Comparison of ENCODE assay signal across 8 cellular contexts in the genomic region with DNA sequence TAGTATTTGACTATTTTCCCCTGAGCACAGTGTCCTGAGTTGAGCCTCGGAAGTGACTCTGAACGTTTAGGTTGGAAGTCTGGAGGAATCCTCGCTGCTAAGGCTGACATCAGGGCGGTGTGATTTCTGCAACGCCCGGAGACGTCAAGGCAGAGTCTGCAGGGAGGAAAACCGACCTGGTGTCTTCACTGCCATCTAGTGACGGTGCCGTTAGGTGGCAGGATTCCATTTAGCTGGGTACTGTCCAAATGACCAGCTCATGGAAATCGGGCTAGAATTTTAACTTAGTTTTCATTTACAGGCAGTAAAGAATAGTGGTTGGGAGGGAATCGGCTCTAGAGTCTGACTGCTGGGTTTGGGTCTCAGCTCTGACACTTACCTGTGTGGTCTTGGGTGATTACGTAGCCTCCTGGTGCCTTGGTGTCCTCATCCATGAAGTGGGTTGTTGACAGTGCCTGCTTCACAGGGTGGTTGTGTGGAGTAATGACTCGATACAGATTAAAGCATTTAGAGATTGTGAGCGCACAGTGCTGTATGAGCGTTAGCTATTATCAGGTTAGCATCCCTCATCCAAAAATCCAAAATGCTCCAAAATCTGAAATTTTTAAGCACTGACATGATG.
DNase-seq lines count a peak whose midpoint lies in the region; ATAC-seq lines count a peak whose summit lies in the region.

No MANE protein-coding gene starts in this region.

- H3K4me1 ChIP-seq in HAP-1: no peaks in the 10 kb centered on the region
- H3K4me1 ChIP-seq in effector memory CD4-positive, alpha-beta T cell (ENCODE audit: control insufficient read depth, insufficient read depth, low read length, poor library complexity, severe bottlenecking): no peaks in the 10 kb centered on the region

- H3K4me3 ChIP-seq in HAP-1: no peak overlapping the region
- no peak overlapping the region for H3K4me3 ChIP-seq in effector memory CD4-positive, alpha-beta T cell (ENCODE audit: insufficient read depth, low read depth, low read length, poor library complexity, severe bottlenecking)

- no peaks in the 10 kb centered on the region for H3K27me3 ChIP-seq in HAP-1 (ENCODE audit: low read depth)
- no peaks in the 10 kb centered on the region for H3K27me3 ChIP-seq in effector memory CD4-positive, alpha-beta T cell (replicated peaks; ENCODE audit: control insufficient read depth, insufficient read depth, low read length, poor library complexity, severe bottlenecking)

- no peaks in the 10 kb centered on the region for H3K36me3 ChIP-seq in HAP-1 (replicated peaks)
- no peaks in the 10 kb centered on the region for H3K36me3 ChIP-seq in effector memory CD4-positive, alpha-beta T cell (ENCODE audit: control insufficient read depth, insufficient read depth, low read length)

- in situ Hi-C loops in HAP-1 (cut with MboI; ENCODE audit: low sequenced_read_pairs): no loop called here

- H3K9me3 ChIP-seq in HAP-1: no peaks in the 10 kb centered on the region
- H3K9me3 ChIP-seq in effector memory CD4-positive, alpha-beta T cell (ENCODE audit: control insufficient read depth, low read length): no peaks in the 10 kb centered on the region

- peak; percentile 73 for DNase-seq in DMS114 treated with DMSO at 0.1 percent for 48 hours (lab: John Stamatoyannopoulos, UW; ENCODE audit: unreplicated experiment)
- DNase-seq in HAP-1 (ENCODE audit: low spot score in 2 of 2): peak; percentile 63 to 76
- peak; percentile 78 for DNase-seq in RPMI8226
- DNase-seq in ecto neural progenitor cell (ENCODE audit: low spot score): peak; percentile 61
- peak; percentile 9 for DNase-seq in middle frontal gyrus (ENCODE audit: extremely low spot score, low spot score)
- no peak for DNase-seq in effector memory CD4-positive, alpha-beta T cell
- no peak for DNase-seq in NCI-H446 treated with DMSO at 0.1 percent for 48 hours (lab: John Stamatoyannopoulos, UW)

- ATAC-seq in HG03520 (IDR thresholded peaks at IDR 0.05; ENCODE audit: unreplicated experiment): no peak

- no peak overlapping the region for H3K27ac ChIP-seq in effector memory CD4-positive, alpha-beta T cell (ENCODE audit: insufficient read depth, low read length, poor library complexity, severe bottlenecking)

Comparison
In these comparisons a context has a peak if more than half of its experiments do, and no peak if none do; other contexts are left out.
1. DNase-seq: peak in DMS114 treated with DMSO at 0.1 percent for 48 hours (single experiment), HAP-1 (2 of 2), RPMI8226 (single experiment), ecto neural progenitor cell (single experiment) and middle frontal gyrus (single experiment); none in effector memory CD4-positive, alpha-beta T cell (0 of 3) and NCI-H446 treated with DMSO at 0.1 percent for 48 hours (single experiment).